In genomic region chr6:43627008-43627825, GRCh38 we compare ENCODE assay signal across 8 cellular contexts. TPM values are rescaled to one million over a fixed set of nuclear protein-coding genes. Genes with fewer than 3 reads are reported as not detected.
DNase-seq lines count a peak whose midpoint lies in the region; ATAC-seq and TF ChIP-seq lines count a peak whose summit lies in the region.

No MANE protein-coding gene starts in this region.

- H3K4me1 Mint-ChIP-seq in activated T-cell treated with anti-CD3 and anti-CD28 coated beads, Interleukin-2, amount 50 U/mL, for 24 hours (ENCODE audit: low read depth) = peaks cover 31% of the 10 kb centered on the region
- peaks cover 33% of the 10 kb centered on the region for H3K4me1 Mint-ChIP-seq in activated naive CD8-positive, alpha-beta T cell treated with anti-CD3 and anti-CD28 coated beads, Interleukin-2, amount 10 ng/mL, durations not matched to agents 7 days and 5 days

- TF ChIP-seq CTCF in heart right ventricle (IDR thresholded peaks at IDR 0.05) = no peak

- ATAC-seq in activated naive CD8-positive, alpha-beta T cell treated with anti-CD3 and anti-CD28 coated beads, Interleukin-2, amount 10 ng/mL, durations not matched to agents 7 days and 5 days (ENCODE audit: low read depth) = no peak
- ATAC-seq in heart right ventricle (peak in 5 of 8 donors; percentile 2 to 31 (median 16)), GM21528 (IDR thresholded peaks at IDR 0.05; ENCODE audit: low FRiP score, unreplicated experiment) (no peak), GM18868 (IDR thresholded peaks at IDR 0.05; ENCODE audit: unreplicated experiment) (no peak)

- peaks cover 58% of the 10 kb centered on the region for H3K36me3 Mint-ChIP-seq in activated T-cell treated with anti-CD3 and anti-CD28 coated beads, Interleukin-2, amount 50 U/mL, for 24 hours (ENCODE audit: low read depth)
- peaks cover 33% of the 10 kb centered on the region for H3K36me3 Mint-ChIP-seq in activated naive CD8-positive, alpha-beta T cell treated with anti-CD3 and anti-CD28 coated beads, Interleukin-2, amount 10 ng/mL, durations not matched to agents 7 days and 5 days

- peaks cover 0 to 44% (median 30%) of the 10 kb centered on the region in 9 donors for H3K36me3 ChIP-seq in heart right ventricle

- H3K4me1 ChIP-seq in heart right ventricle = peaks cover 10 to 39% (median 29%) of the 10 kb centered on the region in 9 donors

- WGBS in heart right ventricle, 2 donors = 50 to 52% methylated on average over 5 of the region's 5 CpGs

- peak overlapping the region; percentile 97 for H3K4me3 Mint-ChIP-seq in activated T-cell treated with anti-CD3 and anti-CD28 coated beads, Interleukin-2, amount 50 U/mL, for 24 hours
- peak overlapping the region; percentile 100 for H3K4me3 Mint-ChIP-seq in activated naive CD8-positive, alpha-beta T cell treated with anti-CD3 and anti-CD28 coated beads, Interleukin-2, amount 10 ng/mL, durations not matched to agents 7 days and 5 days

- H3K9me3 ChIP-seq in heart right ventricle = no peaks in the 10 kb centered on the region

- POLR2A ChIA-PET in activated naive CD8-positive, alpha-beta T cell treated with anti-CD3 and anti-CD28 coated beads, Interleukin-2, amount 10 ng/mL, durations not matched to agents 7 days and 5 days (lab: Charles Lee) = interaction anchor here (0.6 to 1.6 kb wide), 2 partner anchors 8 to 9 kb away, joined by 3 to 8 read pairs; partner anchors contain the start of gene MAD2L1BP

- no peaks in the 10 kb centered on the region for H3K9me3 Mint-ChIP-seq in activated T-cell treated with anti-CD3 and anti-CD28 coated beads, Interleukin-2, amount 50 U/mL, for 24 hours
- no peaks in the 10 kb centered on the region for H3K9me3 Mint-ChIP-seq in activated naive CD8-positive, alpha-beta T cell treated with anti-CD3 and anti-CD28 coated beads, Interleukin-2, amount 10 ng/mL, durations not matched to agents 7 days and 5 days

- H3K27me3 ChIP-seq in heart right ventricle = no peaks in the 10 kb centered on the region

- DNase-seq in activated T-cell treated with anti-CD3 and anti-CD28 coated beads, Interleukin-2, amount 50 U/mL, for 24 hours = peak; percentile 18
- DNase-seq in activated T-cell treated with anti-CD3 and anti-CD28 coated beads for 4 hours (no peak), NCI-H2107 treated with DMSO at 0.1 percent for 48 hours (lab: John Stamatoyannopoulos, UW; ENCODE audit: unreplicated experiment) (peak; percentile 29), heart right ventricle (peak in 1 of 2 donors; percentile 90), pulmonary artery endothelial cell (ENCODE audit: low read depth, low spot score) (peak; percentile 91)
- peak; percentile 20 for DNase-seq in activated naive CD8-positive, alpha-beta T cell treated with anti-CD3 and anti-CD28 coated beads, Interleukin-2, amount 10 ng/mL, durations not matched to agents 7 days and 5 days

- intact Hi-C loops in heart right ventricle (cut with DNase I) = no loop called here

- H3K27ac Mint-ChIP-seq in activated T-cell treated with anti-CD3 and anti-CD28 coated beads, Interleukin-2, amount 50 U/mL, for 24 hours = peak overlapping the region; percentile 86
- H3K27ac Mint-ChIP-seq in activated naive CD8-positive, alpha-beta T cell treated with anti-CD3 and anti-CD28 coated beads, Interleukin-2, amount 10 ng/mL, durations not matched to agents 7 days and 5 days = peak overlapping the region; percentile 95

- H3K27ac ChIP-seq in heart right ventricle = peak overlapping the region in 9 of 10 donors; percentile 4 to 99 (median 97)

- no peaks in the 10 kb centered on the region for H3K27me3 Mint-ChIP-seq in activated T-cell treated with anti-CD3 and anti-CD28 coated beads, Interleukin-2, amount 50 U/mL, for 24 hours
- no peaks in the 10 kb centered on the region for H3K27me3 Mint-ChIP-seq in activated naive CD8-positive, alpha-beta T cell treated with anti-CD3 and anti-CD28 coated beads, Interleukin-2, amount 10 ng/mL, durations not matched to agents 7 days and 5 days

- H3K4me3 ChIP-seq in heart right ventricle = peak overlapping the region in 6 of 10 donors; percentile 77 to 98 (median 88)

RNA-seq across cellular contexts. Expression of gene GTPBP2, which starts 1.8 kb away (rescaled TPM):
- 100 to 1,000 TPM; 107 to 115 TPM for total RNA-seq in activated naive CD8-positive, alpha-beta T cell treated with anti-CD3 and anti-CD28 coated beads, Interleukin-2, amount 10 ng/mL, durations not matched to agents 7 days and 5 days
- 10 to 100 TPM; 19.5 to 32.1 (median 25.1) TPM for total RNA-seq in heart right ventricle
- 10 to 100 TPM; 37.3 to 37.9 TPM for polyA plus RNA-seq in heart right ventricle
- 38.5 and 40.5 TPM in 2 replicates for total RNA-seq in pulmonary artery endothelial cell

RNA-seq across cellular contexts. Expression of gene MAD2L1BP, which starts 8.4 kb away (rescaled TPM):
- total RNA-seq in activated naive CD8-positive, alpha-beta T cell treated with anti-CD3 and anti-CD28 coated beads, Interleukin-2, amount 10 ng/mL, durations not matched to agents 7 days and 5 days = 10 to 100 TPM; 39.7 to 40.2 TPM
- total RNA-seq in heart right ventricle (10 to 100 TPM; 20.7 to 34.8 (median 28.1) TPM), pulmonary artery endothelial cell (19.3 and 25.0 TPM in 2 replicates)
- polyA plus RNA-seq in heart right ventricle = 10 to 100 TPM; 13.5 to 29.2 TPM

RNA-seq across cellular contexts. Expression of gene RSPH9, which starts 17.6 kb away (rescaled TPM):
- not detected for total RNA-seq in activated naive CD8-positive, alpha-beta T cell treated with anti-CD3 and anti-CD28 coated beads, Interleukin-2, amount 10 ng/mL, durations not matched to agents 7 days and 5 days
- total RNA-seq in heart right ventricle (under 1 TPM in 5 of 10 donors, not detected in 5; 0.09 to 0.15 (median 0.12) TPM), pulmonary artery endothelial cell (0.32 and 0.40 TPM in 2 replicates)
- polyA plus RNA-seq in heart right ventricle = under 1 TPM; 0.44 to 0.45 TPM

RNA-seq across cellular contexts. Expression of gene POLH, which starts 51.2 kb away (rescaled TPM):
- total RNA-seq in activated naive CD8-positive, alpha-beta T cell treated with anti-CD3 and anti-CD28 coated beads, Interleukin-2, amount 10 ng/mL, durations not matched to agents 7 days and 5 days = 10 to 100 TPM; 57.3 to 62.0 TPM
- total RNA-seq in heart right ventricle (10 to 100 TPM in 4 of 10 donors, 1 to 10 TPM in 6; 5.5 to 11.2 (median 8.9) TPM), pulmonary artery endothelial cell (26.4 and 31.2 TPM in 2 replicates)
- polyA plus RNA-seq in heart right ventricle = 1 to 10 TPM; 2.1 to 2.7 TPM

RNA-seq across cellular contexts. Expression of gene XPO5, which starts 51.4 kb away (rescaled TPM):
- 10 to 100 TPM; 46.1 to 47.0 TPM for total RNA-seq in activated naive CD8-positive, alpha-beta T cell treated with anti-CD3 and anti-CD28 coated beads, Interleukin-2, amount 10 ng/mL, durations not matched to agents 7 days and 5 days
- 10 to 100 TPM; 11.7 to 20.1 (median 17.0) TPM for total RNA-seq in heart right ventricle
- 10 to 100 TPM in 1 of 2 donors, 1 to 10 TPM in 1; 6.9 to 10.8 TPM for polyA plus RNA-seq in heart right ventricle
- total RNA-seq in pulmonary artery endothelial cell = 32.8 and 46.7 TPM in 2 replicates

Comparison
In these comparisons a context has a peak if more than half of its experiments do, and no peak if none do; other contexts are left out.
1. ATAC-seq: peak in heart right ventricle (5 of 8); none in activated naive CD8-positive, alpha-beta T cell treated with anti-CD3 and anti-CD28 coated beads, Interleukin-2, amount 10 ng/mL, durations not matched to agents 7 days and 5 days (single experiment), GM21528 (single experiment) and GM18868 (single experiment).